In the genomic region with DNA sequence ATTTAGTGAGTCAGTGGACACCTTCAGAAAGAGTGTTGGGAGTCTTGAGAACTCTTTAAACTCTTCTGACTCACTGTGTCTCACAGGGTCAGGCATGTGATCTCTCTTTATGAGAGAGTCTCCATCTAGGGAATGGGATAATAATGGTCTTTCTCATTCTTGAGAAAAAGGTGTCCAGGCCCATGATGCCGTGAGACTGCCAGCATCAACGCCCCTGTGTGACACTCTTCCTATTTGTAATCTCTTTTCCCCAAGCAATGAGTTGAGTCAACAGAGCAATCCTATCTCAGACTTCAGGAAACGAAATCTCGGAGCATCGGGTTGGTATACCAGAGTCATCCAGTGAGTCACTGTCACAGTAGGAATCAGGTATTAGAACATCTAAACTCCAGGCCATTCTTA, we compare ENCODE assay signal across 17 cellular contexts.
DNase-seq lines count a peak whose midpoint lies in the region; ATAC-seq, FAIRE-seq and TF ChIP-seq lines count a peak whose summit lies in the region.
"Had no signal": no experiment of that assay in that cellular context is flagged by ENCODE, and none has a peak within 500 bp of the region (broad histone marks: within the 10 kb centered on the region; RNA-seq: fewer than 3 reads in every experiment).

No MANE protein-coding gene starts in this region.

- H3K79me1 ChIP-seq in mesenchymal stem cell (replicated peaks; ENCODE audit: low read length, poor library complexity, severe bottlenecking): no peaks in the 10 kb centered on the region

- H4K8ac ChIP-seq in mesenchymal stem cell (ENCODE audit: low read length): no peak overlapping the region

- H3K9me3 Mint-ChIP-seq in activated CD4-positive, alpha-beta T cell treated with anti-CD3 and anti-CD28 coated beads for 36 hours (ENCODE audit: low read depth): no peaks in the 10 kb centered on the region

- H3K79me2 ChIP-seq in GM23248 (ENCODE audit: insufficient read depth): no peaks in the 10 kb centered on the region
- no peaks in the 10 kb centered on the region for H3K79me2 ChIP-seq in endothelial cell of umbilical vein (ENCODE audit: control insufficient read depth, insufficient read depth, low read length)

- peak; percentile 48 for FAIRE-seq in endothelial cell of umbilical vein (lab: Jason Lieb, UNC)

- no peak overlapping the region for H3K27ac Mint-ChIP-seq in activated CD4-positive, alpha-beta T cell treated with anti-CD3 and anti-CD28 coated beads for 36 hours
- H3K27ac Mint-ChIP-seq: activated T-helper 2 cell treated with anti-CD3 and anti-CD28 coated beads, Interferon-gamma antibody, Interleukin-2, Interleukin-4, amounts not matched to agents 10 μg/mL and 5 μg/mL and 100 μg/mL, durations not matched to agents 14 hours and 24 hours and 36 hours; CD8-positive, alpha-beta memory T cell; stimulated activated effector memory CD8-positive, alpha-beta T cell treated with anti-CD3 and anti-CD28 coated beads, Interleukin-12 subunit alpha, Interleukin-12 subunit beta, amount 100 ng/mL, for 72 hours had no signal

- peaks cover 9% of the 10 kb centered on the region; the same call in 1 of the 2 replicates for H3F3A ChIP-seq in GM23248 (ENCODE audit: insufficient read depth)

- no peaks in the 10 kb centered on the region for H3K9me3 ChIP-seq in GM23248 (ENCODE audit: low read depth)
- H3K9me3 ChIP-seq in endothelial cell of umbilical vein (replicated peaks; ENCODE audit: control insufficient read depth, insufficient read depth, low read length): no peaks in the 10 kb centered on the region
- no peaks in the 10 kb centered on the region for H3K9me3 ChIP-seq in mesenchymal stem cell (ENCODE audit: control insufficient read depth, low read length)
- H3K9me3 ChIP-seq: lower lobe of right lung, right lobe of liver had no signal

- no peak for ATAC-seq in activated CD4-positive, alpha-beta T cell treated with anti-CD3 and anti-CD28 coated beads for 36 hours
- no peak for ATAC-seq in HG03439 (IDR thresholded peaks at IDR 0.05; ENCODE audit: unreplicated experiment)
- ATAC-seq: lower lobe of right lung; right lobe of liver; stimulated activated effector memory CD8-positive, alpha-beta T cell treated with anti-CD3 and anti-CD28 coated beads, Interleukin-12 subunit alpha, Interleukin-12 subunit beta, amount 100 ng/mL, for 72 hours had no signal

- CTCF ChIA-PET in endothelial cell of umbilical vein (lab: Charles Lee): interaction anchor here (1.0 kb wide), 1 partner anchor 48 kb away, joined by 3 read pairs; no protein-coding TSS in a partner anchor
- CTCF ChIA-PET in activated CD4-positive, alpha-beta T cell treated with anti-CD3 and anti-CD28 coated beads for 36 hours (lab: Charles Lee): no interaction called here

- no peak overlapping the region for H3K4me2 ChIP-seq in GM23248 (ENCODE audit: unreplicated experiment)
- peak overlapping the region; percentile 40 for H3K4me2 ChIP-seq in endothelial cell of umbilical vein (ENCODE audit: insufficient read depth, low read length)
- H3K4me2 ChIP-seq in mesenchymal stem cell (ENCODE audit: low read length, poor library complexity, severe bottlenecking): no peak overlapping the region

- no peak for TF ChIP-seq CTCF in endothelial cell of umbilical vein (IDR thresholded peaks at IDR 0.05; ENCODE audit: extremely low read depth in 1 of 2, insufficient read depth in 1 of 2, low read depth in 1 of 2, low read length in 2 of 2)
- TF ChIP-seq CTCF in dorsolateral prefrontal cortex (IDR thresholded peaks at IDR 0.05 in 54 of 56, conservative IDR thresholded peaks at IDR 0.05 in 2 of 56; ENCODE audit: low read depth in 1 of 56, partially characterized antibody in 56 of 56): no peak

- H3K9me1 ChIP-seq in endothelial cell of umbilical vein (replicated peaks; ENCODE audit: control insufficient read depth, extremely low read depth, insufficient read depth, low read length): no peaks in the 10 kb centered on the region

- H3K27ac ChIP-seq in GM23248 (no peak overlapping the region), endothelial cell of umbilical vein (ENCODE audit: insufficient read depth, low read depth, low read length) (peak overlapping the region; percentile 63), mesenchymal stem cell (ENCODE audit: low read length, poor library complexity, severe bottlenecking) (no peak overlapping the region), dorsolateral prefrontal cortex (no peak overlapping the region)
- H3K27ac ChIP-seq: lower lobe of right lung, right lobe of liver had no signal

- no peak overlapping the region for H3K4ac ChIP-seq in mesenchymal stem cell (ENCODE audit: low read depth in 1 of 2, low read length in 2 of 2)

- POLR2A ChIA-PET in endothelial cell of umbilical vein (lab: Charles Lee): no interaction called here
- POLR2A ChIA-PET in activated CD4-positive, alpha-beta T cell treated with anti-CD3 and anti-CD28 coated beads for 36 hours (lab: Charles Lee): no interaction called here

- no peaks in the 10 kb centered on the region for H4K20me1 ChIP-seq in GM23248 (ENCODE audit: insufficient read depth)
- no peaks in the 10 kb centered on the region for H4K20me1 ChIP-seq in endothelial cell of umbilical vein (replicated peaks; ENCODE audit: control insufficient read depth, extremely low read depth, insufficient read depth, low read length)

- no peaks in the 10 kb centered on the region for H3K36me3 Mint-ChIP-seq in activated CD4-positive, alpha-beta T cell treated with anti-CD3 and anti-CD28 coated beads for 36 hours (ENCODE audit: low read depth)
- H3K36me3 Mint-ChIP-seq: CD8-positive, alpha-beta memory T cell; stimulated activated effector memory CD8-positive, alpha-beta T cell treated with anti-CD3 and anti-CD28 coated beads, Interleukin-12 subunit alpha, Interleukin-12 subunit beta, amount 100 ng/mL, for 72 hours had no signal

- no peaks in the 10 kb centered on the region for H3K4me1 ChIP-seq in GM23248 (ENCODE audit: insufficient read depth)
- H3K4me1 ChIP-seq in endothelial cell of umbilical vein (ENCODE audit: control insufficient read depth, extremely low read depth, insufficient read depth, low read length): peaks cover 11% of the 10 kb centered on the region
- no peaks in the 10 kb centered on the region for H3K4me1 ChIP-seq in mesenchymal stem cell (ENCODE audit: control insufficient read depth, insufficient read depth, low read depth, low read length)
- H3K4me1 ChIP-seq: lower lobe of right lung, right lobe of liver had no signal

- H3K9ac ChIP-seq in GM23248 (no peak overlapping the region), endothelial cell of umbilical vein (replicated peaks; ENCODE audit: extremely low read depth, insufficient read depth, low read length) (no peak overlapping the region), mesenchymal stem cell (ENCODE audit: low read length) (no peak overlapping the region)

- H3K27me3 ChIP-seq in GM23248 (replicated peaks; ENCODE audit: insufficient read depth) (peaks cover 19% of the 10 kb centered on the region), endothelial cell of umbilical vein (ENCODE audit: control insufficient read depth in 2 of 2, insufficient read depth in 2 of 2, low read length in 2 of 2) (no peaks in the 10 kb centered on the region), mesenchymal stem cell (ENCODE audit: control insufficient read depth in 1 of 2, insufficient read depth in 1 of 2, low read length in 2 of 2) (peaks cover 5 to 9% of the 10 kb centered on the region in 2 experiments), dorsolateral prefrontal cortex (peaks cover 0 to 9% (median 0%) of the 10 kb centered on the region in 45 donors)
- H3K27me3 ChIP-seq: right lobe of liver had no signal

- H2BK15ac ChIP-seq in mesenchymal stem cell (ENCODE audit: low read depth, poor library complexity, severe bottlenecking): no peak overlapping the region

- no TSS peak for BruUV-seq in endothelial cell of umbilical vein (replicated peaks; lab: Mats Ljungman, UMichigan)

- H3K4me3 Mint-ChIP-seq in activated CD4-positive, alpha-beta T cell treated with anti-CD3 and anti-CD28 coated beads for 36 hours: no peak overlapping the region
- H3K4me3 Mint-ChIP-seq: CD8-positive, alpha-beta memory T cell; stimulated activated effector memory CD8-positive, alpha-beta T cell treated with anti-CD3 and anti-CD28 coated beads, Interleukin-12 subunit alpha, Interleukin-12 subunit beta, amount 100 ng/mL, for 72 hours had no signal

- H3K18ac ChIP-seq in mesenchymal stem cell (ENCODE audit: low read depth in 1 of 2, low read length in 2 of 2): no peak overlapping the region

- no peak overlapping the region for H2BK12ac ChIP-seq in mesenchymal stem cell (ENCODE audit: low read length in 2 of 2)

- TF ChIP-seq POLR2A in endothelial cell of umbilical vein (IDR thresholded peaks at IDR 0.05; ENCODE audit: low read depth, low read length): no peak

- H3K27me3 Mint-ChIP-seq in activated CD4-positive, alpha-beta T cell treated with anti-CD3 and anti-CD28 coated beads for 36 hours: no peaks in the 10 kb centered on the region

- dilution Hi-C loops in endothelial cell of umbilical vein (cut with MboI; ENCODE audit: extremely low pct_ligation_motif_present, low sequenced_read_pairs): no loop called here

- H2BK120ac ChIP-seq in mesenchymal stem cell (ENCODE audit: low read depth, low read length): no peak overlapping the region

- no peaks in the 10 kb centered on the region for H3K9me2 ChIP-seq in GM23248 (ENCODE audit: insufficient read depth)

- H4K91ac ChIP-seq in mesenchymal stem cell (ENCODE audit: low read length): no peak overlapping the region

- no peak overlapping the region for H2AK5ac ChIP-seq in mesenchymal stem cell (ENCODE audit: low read length, severe bottlenecking)

- H2BK5ac ChIP-seq in mesenchymal stem cell (ENCODE audit: low read depth, low read length, poor library complexity, severe bottlenecking): no peak overlapping the region

- no peak overlapping the region for H3K4me3 ChIP-seq in GM23248
- no peak overlapping the region for H3K4me3 ChIP-seq in endothelial cell of umbilical vein (replicated peaks in 1 of 3; ENCODE audit: insufficient read depth in 1 of 3, low read depth in 1 of 3, low read length in 3 of 3)
- H3K4me3 ChIP-seq in mesenchymal stem cell (ENCODE audit: insufficient read depth in 1 of 2, low read depth in 1 of 2, low read length in 2 of 2): no peak overlapping the region
- no peak overlapping the region for H3K4me3 ChIP-seq in dorsolateral prefrontal cortex
- H3K4me3 ChIP-seq: lower lobe of right lung, right lobe of liver had no signal

- 18 to 19% methylated on average over 5 of the region's 5 CpGs for WGBS in GM23248 (ENCODE audit: low coverage in 1 of 2, low lambda C conversion rate in 2 of 2, missing lambda C conversion rate in 2 of 2), 2 experiments
- WGBS in mesenchymal stem cell: 73% methylated on average over 5 of the region's 5 CpGs

- H3K4me1 Mint-ChIP-seq in activated CD4-positive, alpha-beta T cell treated with anti-CD3 and anti-CD28 coated beads for 36 hours: no peaks in the 10 kb centered on the region
- H3K4me1 Mint-ChIP-seq: CD8-positive, alpha-beta memory T cell; stimulated activated effector memory CD8-positive, alpha-beta T cell treated with anti-CD3 and anti-CD28 coated beads, Interleukin-12 subunit alpha, Interleukin-12 subunit beta, amount 100 ng/mL, for 72 hours had no signal

- in situ Hi-C loops in GM23248 (cut with MboI): no loop called here

- H2AFZ ChIP-seq in GM23248: no peak overlapping the region
- peak overlapping the region; percentile 46 for H2AFZ ChIP-seq in endothelial cell of umbilical vein (ENCODE audit: low read depth, low read length)
- H2AFZ ChIP-seq in mesenchymal stem cell (ENCODE audit: low read depth, low read length): no peak overlapping the region

- intact Hi-C loops in endothelial cell of umbilical vein (cut with micrococcal nuclease) (no loop called here), dorsolateral prefrontal cortex (cut with DNase I) (no loop called here)
- intact Hi-C loops in activated CD4-positive, alpha-beta T cell treated with anti-CD3 and anti-CD28 coated beads for 36 hours (cut with DNase I, micrococcal nuclease): no loop called here

- H3K23ac ChIP-seq in mesenchymal stem cell (ENCODE audit: low read length in 2 of 2): no peak overlapping the region

- H3K14ac ChIP-seq in mesenchymal stem cell (ENCODE audit: low read length in 2 of 2): no peak overlapping the region

- DNase-seq in GM23248 (peak; percentile 58), RKO (ENCODE audit: low spot score) (peak; percentile 52), endothelial cell of umbilical vein (ENCODE audit: low read depth, low spot score) (peak; percentile 76), mesenchymal stem cell (peak; percentile 43), dorsolateral prefrontal cortex (no peak), DMS79 treated with DMSO at 0.1 percent for 48 hours (lab: John Stamatoyannopoulos, UW) (no peak)
- no peak for DNase-seq in activated CD4-positive, alpha-beta T cell treated with anti-CD3 and anti-CD28 coated beads for 36 hours
- DNase-seq: activated CD4-positive, alpha-beta T cell treated with anti-CD3 and anti-CD28 coated beads for 48 hours; CD8-positive, alpha-beta memory T cell; GOT3; lower lobe of right lung; NCI-H1417; NCI-H526 treated with DMSO at 0.1 percent for 48 hours; right lobe of liver had no signal

- H3K36me3 ChIP-seq in GM23248 (ENCODE audit: low read depth) (no peaks in the 10 kb centered on the region), endothelial cell of umbilical vein (ENCODE audit: control insufficient read depth in 2 of 2, extremely low read depth in 1 of 2, insufficient read depth in 2 of 2, low read length in 2 of 2) (no peaks in the 10 kb centered on the region), mesenchymal stem cell (ENCODE audit: control insufficient read depth in 1 of 2, insufficient read depth in 2 of 2, low read depth in 1 of 2, low read length in 2 of 2) (no peaks in the 10 kb centered on the region)
- H3K36me3 ChIP-seq: lower lobe of right lung, right lobe of liver had no signal

Comparison
In these comparisons a context has a peak if more than half of its experiments do, and no peak if none do; other contexts are left out.
1. DNase-seq: peak in GM23248 (single experiment), RKO (single experiment), endothelial cell of umbilical vein (single experiment) and mesenchymal stem cell (single experiment); none in activated CD4-positive, alpha-beta T cell treated with anti-CD3 and anti-CD28 coated beads for 36 hours (single experiment), dorsolateral prefrontal cortex (0 of 10) and DMS79 treated with DMSO at 0.1 percent for 48 hours (single experiment).